Comparison of ENCODE assay signal across 25 cellular contexts in genomic region chrX:103883533-103883932, GRCh38.
"Had no signal": no experiment of that assay in that cellular context is flagged by ENCODE, and none has a peak within 500 bp of the region (broad histone marks: within the 10 kb centered on the region; RNA-seq: fewer than 3 reads in every experiment).

No MANE protein-coding gene starts in this region.

- H3K4me1 Mint-ChIP-seq: endodermal cell; naive thymus-derived CD4-positive, alpha-beta T cell; nephron progenitor cell had no signal

- H3K27me3 Mint-ChIP-seq: dendritic cell treated with granulocyte-macrophage colony-stimulating factor and Interleukin-4, amounts not matched to agents 40 ng/mL and 50 ng/mL, for 4 days; naive thymus-derived CD4-positive, alpha-beta T cell; type B pancreatic cell had no signal

- H3K36me3 Mint-ChIP-seq: mesothelial cell of epicardium, type B pancreatic cell had no signal

- H3K9me3 ChIP-seq: colonic mucosa, gastrocnemius medialis, left lung, prostate gland, testis had no signal

- H3K36me3 ChIP-seq: colonic mucosa, gastrocnemius medialis, left lung, prostate gland, tibial artery had no signal

- H3K4me3 Mint-ChIP-seq: dendritic cell treated with granulocyte-macrophage colony-stimulating factor and Interleukin-4, amounts not matched to agents 40 ng/mL and 50 ng/mL, for 4 days; endodermal cell; mesothelial cell of epicardium; naive thymus-derived CD4-positive, alpha-beta T cell; nephron progenitor cell; type B pancreatic cell had no signal

- H3K27ac ChIP-seq: colonic mucosa, epithelial cell of prostate, gastrocnemius medialis, left lung, prostate gland, skin epidermis, testis, tibial artery had no signal

- H3K27me3 ChIP-seq: colonic mucosa, gastrocnemius medialis, left lung, testis, tibial artery had no signal

- H3K27ac Mint-ChIP-seq: dendritic cell treated with granulocyte-macrophage colony-stimulating factor and Interleukin-4, amounts not matched to agents 40 ng/mL and 50 ng/mL, for 4 days; endodermal cell; mesothelial cell of epicardium; naive thymus-derived CD4-positive, alpha-beta T cell; nephron progenitor cell; type B pancreatic cell had no signal

- H3K4me3 ChIP-seq: colonic mucosa, gastrocnemius medialis, left lung, prostate gland, skin epidermis, testis, tibial artery had no signal

- H3K4me1 ChIP-seq: colonic mucosa, gastrocnemius medialis, left lung, prostate gland, testis had no signal

- DNase-seq: central memory CD4-positive, alpha-beta T cell; colonic mucosa; effector CD8-positive, alpha-beta T cell; endodermal cell; gastrocnemius medialis; head of caudate nucleus; left lung; mesenchymal stem cell; naive thymus-derived CD4-positive, alpha-beta T cell; nephron progenitor cell; nucleus accumbens; right cardiac atrium; stimulated activated CD4-positive, alpha-beta T cell treated with anti-CD3 and anti-CD28 coated beads, Interleukin-15, amount 100 ng/mL, for 24 hours; stimulated activated CD4-positive, alpha-beta T cell treated with anti-CD3 and anti-CD28 coated beads, Interleukin-2, amount 100 ng/mL, for 48 hours; stimulated activated naive CD8-positive, alpha-beta T cell treated with anti-CD3 and anti-CD28 coated beads, Interleukin-15, Interleukin-2, amounts not matched to agents 100 U/mL and 50 U/mL, for 24 hours; substantia nigra; testis; tibial artery had no signal

- ATAC-seq: esophagus mucosa; gastrocnemius medialis; left lung; naive thymus-derived CD4-positive, alpha-beta T cell; stimulated activated naive CD8-positive, alpha-beta T cell treated with anti-CD3 and anti-CD28 coated beads, Interleukin-15, Interleukin-2, amounts not matched to agents 100 U/mL and 50 U/mL, for 24 hours had no signal

- H3K9me3 Mint-ChIP-seq: dendritic cell treated with granulocyte-macrophage colony-stimulating factor and Interleukin-4, amounts not matched to agents 40 ng/mL and 50 ng/mL, for 4 days had no signal
